ENCODE assay signal across 8 cellular contexts in the genomic region with DNA sequence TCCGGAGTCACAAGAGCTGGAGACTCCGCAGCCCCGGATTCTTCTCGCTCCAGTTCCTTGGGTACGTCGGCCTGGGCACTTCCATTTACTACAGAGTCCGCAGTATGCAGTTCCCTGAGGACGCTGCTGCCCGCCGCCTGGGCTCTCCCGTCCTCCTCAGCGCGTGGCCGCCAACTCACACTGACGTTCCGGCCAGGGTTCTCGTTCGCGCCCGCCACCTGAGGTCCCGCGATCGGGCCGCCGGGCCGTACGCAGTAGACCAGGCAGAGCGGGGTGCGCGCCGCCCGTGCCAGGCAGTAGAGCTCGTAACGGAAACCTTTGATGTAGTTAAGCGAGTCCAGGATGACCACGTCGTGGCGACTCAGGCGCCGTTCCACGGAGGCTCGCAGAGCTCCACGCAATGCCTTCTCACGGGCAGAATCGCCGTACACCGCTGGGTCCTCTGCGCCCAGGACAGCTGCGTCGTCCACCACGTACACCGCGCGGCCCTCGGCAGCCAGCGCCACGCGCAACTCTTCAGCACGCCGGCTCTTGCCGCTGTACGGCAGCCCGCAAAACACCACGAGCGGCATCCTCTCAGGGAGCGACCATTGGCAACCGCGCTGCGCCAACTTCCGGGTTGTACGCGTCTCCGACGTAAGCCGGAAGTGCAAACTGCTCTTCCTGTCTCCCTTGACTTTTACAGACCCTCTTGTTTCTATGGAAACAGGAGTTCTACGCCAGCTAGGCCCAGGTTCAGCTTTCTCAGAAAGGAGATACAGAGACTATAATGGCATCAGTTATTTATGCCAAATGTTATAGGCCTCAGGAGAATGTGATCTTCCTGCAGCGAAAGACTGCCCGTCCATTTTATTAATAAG. TPM values are rescaled to one million over a fixed set of nuclear protein-coding genes. Genes with fewer than 3 reads are reported as not detected.
DNase-seq lines count a peak whose midpoint lies in the region; ATAC-seq, FAIRE-seq and TF ChIP-seq lines count a peak whose summit lies in the region.

A gene with protein sequence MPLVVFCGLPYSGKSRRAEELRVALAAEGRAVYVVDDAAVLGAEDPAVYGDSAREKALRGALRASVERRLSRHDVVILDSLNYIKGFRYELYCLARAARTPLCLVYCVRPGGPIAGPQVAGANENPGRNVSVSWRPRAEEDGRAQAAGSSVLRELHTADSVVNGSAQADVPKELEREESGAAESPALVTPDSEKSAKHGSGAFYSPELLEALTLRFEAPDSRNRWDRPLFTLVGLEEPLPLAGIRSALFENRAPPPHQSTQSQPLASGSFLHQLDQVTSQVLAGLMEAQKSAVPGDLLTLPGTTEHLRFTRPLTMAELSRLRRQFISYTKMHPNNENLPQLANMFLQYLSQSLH (minus strand): TSS at position 621 of the 860 bp plus-strand sequence. CDS start 49 bp downstream, at position 572.

- H3K9me3 ChIP-seq in T-helper 17 cell (ENCODE audit: control insufficient read depth, low read length, poor library complexity, severe bottlenecking): no peaks in the 10 kb centered on the region
- H3K9me3 ChIP-seq in psoas muscle: no peaks in the 10 kb centered on the region

- no peak for FAIRE-seq in urothelium cell line (lab: Jason Lieb, UNC)

- peaks cover 2% of the 10 kb centered on the region for H3K36me3 Mint-ChIP-seq in T-helper 17 cell (ENCODE audit: low read depth)

- H3K27ac Mint-ChIP-seq in T-helper 17 cell: peak within 1 kb of the TSS; percentile 95

- no peaks in the 10 kb centered on the region for H3K27me3 Mint-ChIP-seq in T-helper 17 cell

- DNase-seq in NCI-H1694 treated with DMSO at 0.1 percent for 48 hours (lab: John Stamatoyannopoulos, UW): peak; percentile 79
- DNase-seq in T-helper 17 cell: peak; percentile 72 to 79 (median 77)
- peak in 55 of 56 donors; percentile 28 to 91 (median 73) for DNase-seq in amygdala (lab: John Stamatoyannopoulos, UW)
- DNase-seq in left ventricle myocardium superior: peak; percentile 93
- peak; percentile 89 to 94 for DNase-seq in psoas muscle
- DNase-seq in urothelium cell line (ENCODE audit: low spot score): peak; percentile 91

- H3K4me3 ChIP-seq in psoas muscle: peak within 1 kb of the TSS; percentile 92

- peaks cover 28% of the 10 kb centered on the region for H3K4me1 Mint-ChIP-seq in T-helper 17 cell

- no peaks in the 10 kb centered on the region for H3K27me3 ChIP-seq in psoas muscle (ENCODE audit: insufficient read depth in 3 of 3, low read length in 2 of 3)

- peak within 1 kb of the TSS; percentile 93 for H3K27ac ChIP-seq in psoas muscle

- intact Hi-C loops in left ventricle myocardium superior (cut with micrococcal nuclease) (no loop called here), psoas muscle (cut with DNase I) (loop anchor here in 1 of 2 donors (2.0 kb wide), 1 partner anchor 23 kb away; a partner anchor contains a TSS)

- ATAC-seq in GM18498 (IDR thresholded peaks at IDR 0.05; ENCODE audit: unreplicated experiment): peak; percentile 83
- ATAC-seq in HG02938 (IDR thresholded peaks at IDR 0.05; ENCODE audit: unreplicated experiment): peak; percentile 76
- peak; percentile 95 for ATAC-seq in T-helper 17 cell
- ATAC-seq in left ventricle myocardium superior: peak; percentile 97
- ATAC-seq in psoas muscle: peak; percentile 89 to 95 (median 92)

- peaks cover 0 to 16% of the 10 kb centered on the region in 2 donors for H3K36me3 ChIP-seq in psoas muscle (ENCODE audit: insufficient read depth in 1 of 2, low read depth in 1 of 2)

- peak within 1 kb of the TSS; percentile 93 for H3K4me3 Mint-ChIP-seq in T-helper 17 cell

- WGBS in psoas muscle, 3 donors: 2% methylated on average over 77 to 78 of the region's 78 CpGs

- no peak for TF ChIP-seq CTCF in psoas muscle (IDR thresholded peaks at IDR 0.05)

- H3K4me1 ChIP-seq in psoas muscle: peaks cover 19% of the 10 kb centered on the region

RNA-seq across cellular contexts. Expression of the gene that starts here (rescaled TPM):
- total RNA-seq in T-helper 17 cell (10 to 100 TPM; 19.9 to 23.2 TPM), left ventricle myocardium superior (3.2 TPM), psoas muscle (1 to 10 TPM; 2.3 to 5.3 (median 4.4) TPM)
- 10 to 100 TPM in 2 of 3 donors, 1 to 10 TPM in 1; 6.5 to 12.9 (median 10.0) TPM for polyA plus RNA-seq in psoas muscle

Comparison
In these comparisons a context has a peak if more than half of its experiments do, and no peak if none do; other contexts are left out.
1. Peak in every context shown above with its lines: DNase-seq, ATAC-seq, H3K4me3 ChIP-seq and H3K27ac ChIP-seq.